21 cellular contexts compared by ENCODE assay signal in genomic region chr1:171290611-171291010, GRCh38. TPM values are rescaled to one million over a fixed set of nuclear protein-coding genes. Genes with fewer than 3 reads are reported as not detected.
DNase-seq lines count a peak whose midpoint lies in the region; ATAC-seq, FAIRE-seq and TF ChIP-seq lines count a peak whose summit lies in the region.
"Had no signal": no experiment of that assay in that cellular context is flagged by ENCODE, and none has a peak within 500 bp of the region (broad histone marks: within the 10 kb centered on the region; RNA-seq: fewer than 3 reads in every experiment).

No MANE protein-coding gene starts in this region.

- no peak for TF ChIP-seq POLR2A in H1 (IDR thresholded peaks at IDR 0.05; ENCODE audit: control extremely low read depth in 1 of 2, low read depth in 2 of 2, low read length in 2 of 2)

- intact Hi-C loops in mucosa of descending colon (cut with DNase I, micrococcal nuclease) = no loop called here
- intact Hi-C loops in right cardiac atrium (cut with DNase I) = no loop called here

- H3K56ac ChIP-seq in H1 (replicated peaks; ENCODE audit: insufficient read length, low read depth, low read length) = no peak overlapping the region

- H3K27me3 ChIP-seq in H1 (replicated peaks in 1 of 4; ENCODE audit: control insufficient read depth in 3 of 4, extremely low read depth in 1 of 4, insufficient read depth in 3 of 4, low read length in 3 of 4) (peaks cover 0 to 2% (median 0%) of the 10 kb centered on the region in 4 experiments; a peak in 1 of 7 replicates), right cardiac atrium (ENCODE audit: control insufficient read depth, insufficient read depth) (no peaks in the 10 kb centered on the region)
- H3K27me3 ChIP-seq: BLaER1 had no signal

- no peak for FAIRE-seq in H1 (lab: Jason Lieb, UNC)
- FAIRE-seq: A549, GM12878, HepG2 had no signal

- TF ChIP-seq RAD21 in H1 (IDR thresholded peaks at IDR 0.05 in 1 of 2, conservative IDR thresholded peaks at IDR 0.05 in 1 of 2; ENCODE audit: low read depth in 2 of 2, low read length in 2 of 2) = no peak

- H3K36me3 ChIP-seq in H1 (ENCODE audit: control insufficient read depth in 2 of 4, insufficient read depth in 4 of 4, low read length in 3 of 4) (no peaks in the 10 kb centered on the region), mucosa of descending colon (ENCODE audit: low read depth) (no peaks in the 10 kb centered on the region)
- H3K36me3 ChIP-seq: BLaER1, HAP-1 had no signal

- H4K20me1 ChIP-seq in H1 (replicated peaks in 1 of 2; ENCODE audit: control insufficient read depth in 1 of 2, insufficient read depth in 2 of 2, low read length in 2 of 2) = no peaks in the 10 kb centered on the region
- H4K20me1 ChIP-seq: BLaER1 had no signal

- CTCF ChIA-PET in H1 (lab: Charles Lee; ENCODE audit: partially characterized antibody) = interaction anchor here (1.3 kb wide), 1 partner anchor 14 kb away, joined by 3 read pairs; no protein-coding TSS in a partner anchor

- no peaks in the 10 kb centered on the region for H3K79me1 ChIP-seq in H1 (ENCODE audit: low read depth, low read length)

- no peak overlapping the region for H4K8ac ChIP-seq in H1 (ENCODE audit: extremely low read depth, insufficient read depth, low read length)

- no peak overlapping the region for H3K23ac ChIP-seq in H1 (ENCODE audit: insufficient read length)

- H2AK5ac ChIP-seq in H1 (ENCODE audit: low read depth, low read length) = no peak overlapping the region

- H3K4ac ChIP-seq in H1 (replicated peaks; ENCODE audit: insufficient read length, low read depth, low read length) = no peak overlapping the region

- POLR2A ChIA-PET in H1 (lab: Charles Lee; ENCODE audit: partially characterized antibody) = no interaction called here

- H3K4me3 ChIP-seq in H1 (ENCODE audit: extremely low read depth in 1 of 4, insufficient read depth in 2 of 4, low read depth in 3 of 4, low read length in 4 of 4) = no peak overlapping the region
- no peak overlapping the region for H3K4me3 ChIP-seq in mucosa of descending colon
- no peak overlapping the region for H3K4me3 ChIP-seq in right cardiac atrium (ENCODE audit: low read length)
- H3K4me3 ChIP-seq: A549, BLaER1, GM12878, HAP-1 had no signal

- H2BK20ac ChIP-seq in H1 (ENCODE audit: low read length) = 0 out of 2 replicates have a peak overlapping the region, but pooled peaks have one; percentile 72

- H2BK120ac ChIP-seq in H1 (replicated peaks; ENCODE audit: low read depth, low read length) = no peak overlapping the region

- no peak overlapping the region for H2AFZ ChIP-seq in H1 (ENCODE audit: low read length)

- H2BK15ac ChIP-seq in H1 (ENCODE audit: low read length) = no peak overlapping the region

- DNase-seq in D341Med (ENCODE audit: low spot score) = peak; percentile 49
- DNase-seq in NCI-H82 treated with DMSO at 0.1 percent for 48 hours (lab: John Stamatoyannopoulos, UW; ENCODE audit: unreplicated experiment) = peak; percentile 93
- no peak for DNase-seq in H1 (ENCODE audit: low read depth in 1 of 2, low spot score in 2 of 2)
- peak in 1 of 3 donors; percentile 9 for DNase-seq in mucosa of descending colon
- no peak for DNase-seq in right cardiac atrium
- DNase-seq in NAMALWA (ENCODE audit: low spot score) = no peak
- DNase-seq in stimulated activated naive CD8-positive, alpha-beta T cell treated with anti-CD3 and anti-CD28 coated beads, Interleukin-15, Interleukin-2, amounts not matched to agents 100 U/mL and 50 U/mL, for 24 hours = no peak
- DNase-seq in retina = no peak
- DNase-seq: CD4-positive, alpha-beta memory T cell; DMS 273 treated with DMSO at 0.1 percent for 48 hours; DMS53; DND-41; EL had no signal

- TF ChIP-seq CTCF in H1 (IDR thresholded peaks at IDR 0.05; ENCODE audit: control extremely low read depth in 1 of 3, insufficient read depth in 1 of 3, low read depth in 1 of 3, low read length in 3 of 3) (no peak), mucosa of descending colon (IDR thresholded peaks at IDR 0.05) (no peak)

- H2BK12ac ChIP-seq in H1 (ENCODE audit: low read depth, low read length) = no peak overlapping the region

- H3K27ac ChIP-seq in H1 (ENCODE audit: low read depth, low read length) (no peak overlapping the region), right cardiac atrium (ENCODE audit: low read length) (no peak overlapping the region)
- H3K27ac ChIP-seq: 22Rv1, A549, BLaER1 had no signal

- H3K14ac ChIP-seq in H1 (ENCODE audit: insufficient read length) = no peak overlapping the region

- WGBS in H1 (ENCODE audit: extremely low coverage in 1 of 2, insufficient coverage in 1 of 2, insufficient read length in 1 of 2, insufficient replicate concordance in 2 of 2, low coverage in 1 of 2, low lambda C conversion rate in 2 of 2, missing lambda C conversion rate in 1 of 2), 2 experiments = 86% methylated on average over 2 of the region's 2 CpGs; no CpG with 5 or more reads in 1 of the 2 experiments
- 91% methylated on average over 2 of the region's 2 CpGs for WGBS in right cardiac atrium

- H3K79me2 ChIP-seq in H1 (ENCODE audit: control insufficient read depth in 1 of 2, insufficient read depth in 2 of 2, low read length in 2 of 2) = no peaks in the 10 kb centered on the region

- TF ChIP-seq EP300 in H1 (IDR thresholded peaks at IDR 0.05; ENCODE audit: borderline replicate concordance in 1 of 2, low read depth in 2 of 2, low read length in 2 of 2) = no peak

- no peak overlapping the region for H4K91ac ChIP-seq in H1 (replicated peaks; ENCODE audit: insufficient read length, low read length)

- H3K4me1 ChIP-seq in H1 (replicated peaks in 1 of 4; ENCODE audit: control insufficient read depth in 3 of 4, insufficient read depth in 4 of 4, low read length in 3 of 4) (peaks cover 0 to 2% (median 0%) of the 10 kb centered on the region in 4 experiments; a peak in 1 of 7 replicates), mucosa of descending colon (ENCODE audit: low read depth) (no peaks in the 10 kb centered on the region), right cardiac atrium (ENCODE audit: control insufficient read depth, insufficient read depth, low read length) (no peaks in the 10 kb centered on the region)
- H3K4me1 ChIP-seq: A549, BLaER1, HAP-1 had no signal

- no peak overlapping the region for H3K4me2 ChIP-seq in H1 (ENCODE audit: insufficient read depth in 1 of 2, low read depth in 2 of 2, low read length in 2 of 2)
- H3K4me2 ChIP-seq: A549, BLaER1 had no signal

- no peaks in the 10 kb centered on the region for H3K23me2 ChIP-seq in H1 (ENCODE audit: low read depth, low read length)

- H3K9me3 ChIP-seq in H1 (ENCODE audit: insufficient read depth in 2 of 2, low read depth in 1 of 2, low read length in 1 of 2) (no peaks in the 10 kb centered on the region), mucosa of descending colon (no peaks in the 10 kb centered on the region), right cardiac atrium (ENCODE audit: control insufficient read depth, low read length) (no peaks in the 10 kb centered on the region)
- H3K9me3 ChIP-seq: A549, BLaER1, HAP-1 had no signal

- ATAC-seq in mucosa of descending colon (peak; percentile 46), right cardiac atrium (no peak)
- ATAC-seq in stimulated activated naive CD8-positive, alpha-beta T cell treated with anti-CD3 and anti-CD28 coated beads, Interleukin-15, Interleukin-2, amounts not matched to agents 100 U/mL and 50 U/mL, for 24 hours = no peak
- ATAC-seq: A549, GM12878, HepG2 had no signal

- no peak overlapping the region for H3K18ac ChIP-seq in H1 (ENCODE audit: extremely low read depth, low read length)

- no peak overlapping the region for H2BK5ac ChIP-seq in H1 (ENCODE audit: low read depth, low read length)

- H3K9ac ChIP-seq in H1 (replicated peaks in 1 of 4; ENCODE audit: extremely low read depth in 1 of 4, low read depth in 3 of 4, low read length in 3 of 4) = no peak overlapping the region
- H3K9ac ChIP-seq: BLaER1 had no signal

- H4K5ac ChIP-seq in H1 (ENCODE audit: insufficient read length, low read depth, low read length) = no peak overlapping the region

TF ChIP-seq in H1, 55 proteins besides CTCF, POLR2A, EP300 and RAD21:
- no peak for TF ChIP-seq JUND (IDR thresholded peaks at IDR 0.05; ENCODE audit: low read length)
- no peak for TF ChIP-seq MAX (IDR thresholded peaks at IDR 0.05)
- TF ChIP-seq PHF8 (conservative IDR thresholded peaks at IDR 0.05; ENCODE audit: low read depth, low read length) = no peak
- no peak for TF ChIP-seq NRF1 (IDR thresholded peaks at IDR 0.05; ENCODE audit: low read depth, low read length)
- no peak for TF ChIP-seq CREB1 (IDR thresholded peaks at IDR 0.05)
TF ChIP-seq in H1: peak in this region for 0.

RNA-seq across cellular contexts. Expression of gene FMO4, which starts 23.4 kb away (rescaled TPM):
- 2.2 and 2.3 TPM in 2 replicates for total RNA-seq in H1 (2021; fragmentation: NEBNext Ultra II Directional; extraction: Animal tissue kit (Norgen Biotek cat#: 25700))
- 0.88 and 1.5 TPM in 2 replicates for polyA plus RNA-seq in H1 (2011; rRNA removed)
- polyA plus RNA-seq in H1 (2011; cell fraction: cytosol; rRNA removed) = 2.0 TPM
- 0.86 TPM for polyA plus RNA-seq in H1 (2011; cell fraction: nucleus; rRNA removed)
- 1.3 to 1.7 TPM (median 1.4 TPM) in 4 replicates for polyA plus RNA-seq in H1 (2012, experiment 1 of 2)
- polyA plus RNA-seq in H1 (2012, experiment 2 of 2) = 0.62 TPM
- polyA plus RNA-seq in H1 (2013, experiment 1 of 2) = 2.1 TPM
- polyA plus RNA-seq in H1 (2013, experiment 2 of 2) = 1.9 TPM
- polyA minus RNA-seq in H1 (2011; rRNA and poly(A)+ RNA removed) = 1.4 and 1.9 TPM in 2 replicates
- polyA minus RNA-seq in H1 (2011; cell fraction: cytosol; rRNA and poly(A)+ RNA removed) = 2.1 TPM
- 3.4 TPM for polyA minus RNA-seq in H1 (2011; cell fraction: nucleus; rRNA and poly(A)+ RNA removed)
- total RNA-seq in mucosa of descending colon = 10 to 100 TPM in 1 of 3 donors, 1 to 10 TPM in 2; 5.4 to 14.6 (median 8.7) TPM
- 1 to 10 TPM; 2.8 to 6.3 (median 4.1) TPM for total RNA-seq in right cardiac atrium
- 5.5 TPM for polyA plus RNA-seq in right cardiac atrium

RNA-seq across cellular contexts. Expression of gene FMO1, which starts 42.3 kb away (rescaled TPM):
- total RNA-seq in H1 (2021; fragmentation: NEBNext Ultra II Directional; extraction: Animal tissue kit (Norgen Biotek cat#: 25700)) = 0.36 TPM in 1 of 2 replicates, not detected in the other
- polyA plus RNA-seq in H1 (2011; rRNA removed) = 0.03 and 0.11 TPM in 2 replicates
- 0.13 TPM for polyA plus RNA-seq in H1 (2011; cell fraction: cytosol; rRNA removed)
- 0.77 TPM for polyA plus RNA-seq in H1 (2011; cell fraction: nucleus; rRNA removed)
- polyA plus RNA-seq in H1 (2012, experiment 1 of 2) = 0.11 to 0.27 TPM in 2 of 4 replicates, not detected in the others
- polyA plus RNA-seq in H1 (2012, experiment 2 of 2) = not detected
- polyA plus RNA-seq in H1 (2013, experiment 1 of 2) = 0.02 TPM
- polyA plus RNA-seq in H1 (2013, experiment 2 of 2) = 0.04 TPM
- polyA minus RNA-seq in H1 (2011; rRNA and poly(A)+ RNA removed) = 0.47 TPM in 1 of 2 replicates, not detected in the other
- polyA minus RNA-seq in H1 (2011; cell fraction: cytosol; rRNA and poly(A)+ RNA removed) = not detected
- not detected for polyA minus RNA-seq in H1 (2011; cell fraction: nucleus; rRNA and poly(A)+ RNA removed)
- total RNA-seq in mucosa of descending colon = not detected
- under 1 TPM in 3 of 4 donors, not detected in 1; 0.21 to 0.60 (median 0.25) TPM for total RNA-seq in right cardiac atrium
- polyA plus RNA-seq in right cardiac atrium = 0.61 TPM
- total RNA-seq: CD4-positive, alpha-beta memory T cell; GM12878; H4; HepG2 had no signal
- polyA plus RNA-seq: A549; CD14-positive monocyte; CD4-positive, alpha-beta memory T cell; GM12878; HepG2 had no signal

Comparison
In these comparisons a context has a peak if more than half of its experiments do, and no peak if none do; other contexts are left out.
1. DNase-seq: peak in D341Med (single experiment) and NCI-H82 treated with DMSO at 0.1 percent for 48 hours (single experiment); none in H1 (0 of 2), right cardiac atrium (0 of 3), NAMALWA (single experiment), stimulated activated naive CD8-positive, alpha-beta T cell treated with anti-CD3 and anti-CD28 coated beads, Interleukin-15, Interleukin-2, amounts not matched to agents 100 U/mL and 50 U/mL, for 24 hours (single experiment) and retina (single experiment).